ENCODE assay signal across 26 cellular contexts in genomic region chr17:41824086-41824485, GRCh38. TPM values are rescaled to one million over a fixed set of nuclear protein-coding genes. Genes with fewer than 3 reads are reported as not detected.
A peak's percentile ranks its signal among the peaks of the same experiment; 100 is the strongest.
DNase-seq lines count a peak whose midpoint lies in the region; ATAC-seq and TF ChIP-seq lines count a peak whose summit lies in the region.
"Had no signal": no experiment of that assay in that cellular context is flagged by ENCODE, and none has a peak within 500 bp of the region (broad histone marks: within the 10 kb centered on the region; RNA-seq: fewer than 3 reads in every experiment).

No MANE protein-coding gene starts in this region.

- peaks cover 9% of the 10 kb centered on the region for H3K27me3 Mint-ChIP-seq in HFFc6 (ENCODE audit: insufficient read depth)
- H3K27me3 Mint-ChIP-seq: T-helper 17 cell had no signal

- no peak for TF ChIP-seq CTCF in AG09319 (IDR thresholded peaks at IDR 0.05; ENCODE audit: low read depth, low read length)
- TF ChIP-seq CTCF in HFFc6 (IDR thresholded peaks at IDR 0.05): no peak
- no peak for TF ChIP-seq CTCF in foreskin fibroblast (IDR thresholded peaks at IDR 0.05; ENCODE audit: low read depth, low read length)

- no peaks in the 10 kb centered on the region for H3K4me1 Mint-ChIP-seq in HFFc6 (ENCODE audit: low read depth)

- H3K4me3 Mint-ChIP-seq in HFFc6: no peak overlapping the region
- H3K4me3 Mint-ChIP-seq: activated naive CD4-positive, alpha-beta T cell treated with anti-CD3 and anti-CD28 coated beads for 36 hours; T-helper 17 cell had no signal

- H3K36me3 Mint-ChIP-seq in HFFc6 (ENCODE audit: low read depth): no peaks in the 10 kb centered on the region

- peak overlapping the region; percentile 45; the same call in 1 of the 2 replicates for H3K27ac Mint-ChIP-seq in HFFc6
- H3K27ac Mint-ChIP-seq: activated naive CD4-positive, alpha-beta T cell treated with anti-CD3 and anti-CD28 coated beads for 36 hours; T-helper 17 cell had no signal

- no peaks in the 10 kb centered on the region for H3K9me3 Mint-ChIP-seq in HFFc6
- H3K9me3 Mint-ChIP-seq: activated naive CD4-positive, alpha-beta T cell treated with anti-CD3 and anti-CD28 coated beads for 36 hours had no signal

- no peak overlapping the region for H3K4me3 ChIP-seq in foreskin fibroblast (ENCODE audit: low read depth in 1 of 2, low read length in 2 of 2)
- H3K4me3 ChIP-seq: lower lobe of right lung, right lobe of liver, SK-N-MC, testis, uterus had no signal

- ATAC-seq in GM18867 (IDR thresholded peaks at IDR 0.05; ENCODE audit: unreplicated experiment): no peak
- ATAC-seq in GM19452 (IDR thresholded peaks at IDR 0.05; ENCODE audit: unreplicated experiment): no peak
- ATAC-seq: esophagus mucosa, HCT116, lower lobe of right lung, right lobe of liver, T-helper 17 cell had no signal

- DNase-seq in AG09319 (ENCODE audit: extremely low read depth, low read depth): peak; percentile 44
- DNase-seq in HFFc6: no peak
- DNase-seq in foreskin fibroblast: peak; percentile 37 to 75
- no peak for DNase-seq in T-helper 1 cell
- DNase-seq: activated CD4-positive, alpha-beta T cell treated with anti-CD3 and anti-CD28 coated beads for 4 hours; activated naive CD4-positive, alpha-beta T cell treated with anti-CD3 and anti-CD28 coated beads for 36 hours; activated T-cell treated with anti-CD3 and anti-CD28 coated beads, Interleukin-2, amount 50 U/mL, for 48 hours; Calu3; cortex of kidney; glutamatergic neuron; lower lobe of right lung; NCI-H1048; NCI-H187 treated with DMSO at 0.1 percent for 48 hours; stimulated activated CD4-positive, alpha-beta T cell treated with anti-CD3 and anti-CD28 coated beads, Interleukin-4, amount 100 ng/mL, for 4 hours; stimulated activated naive CD4-positive, alpha-beta T cell treated with Interleukin-2 at 50 U/mL for 16 hours; T-helper 17 cell; testis; uterus had no signal

RNA-seq across cellular contexts. Expression of gene FKBP10, which starts 11.3 kb away (rescaled TPM):
- total RNA-seq in HFFc6 (2021; fragmentation: NEBNext Ultra II Directional; extraction: Animal tissue kit (Norgen Biotek cat#: 25700)): 100 to 1,000 TPM; 417 to 500 (median 442) TPM
- total RNA-seq: T-helper 17 cell had no signal

RNA-seq across cellular contexts. Expression of gene NT5C3B, which starts 11.9 kb away (rescaled TPM):
- 10 to 100 TPM; 33.9 to 55.2 (median 37.3) TPM for total RNA-seq in HFFc6 (2021; fragmentation: NEBNext Ultra II Directional; extraction: Animal tissue kit (Norgen Biotek cat#: 25700))

RNA-seq across cellular contexts. Expression of gene P3H4, which starts 12.3 kb away (rescaled TPM):
- 10 to 100 TPM; 48.8 to 75.5 (median 50.3) TPM for total RNA-seq in HFFc6 (2021; fragmentation: NEBNext Ultra II Directional; extraction: Animal tissue kit (Norgen Biotek cat#: 25700))

RNA-seq across cellular contexts. Expression of gene KLHL10, which starts 13.5 kb away (rescaled TPM):
- total RNA-seq in HFFc6 (2021; fragmentation: NEBNext Ultra II Directional; extraction: Animal tissue kit (Norgen Biotek cat#: 25700)): not detected
- total RNA-seq: A673; activated naive CD4-positive, alpha-beta T cell treated with anti-CD3 and anti-CD28 coated beads for 36 hours; Calu3; kidney epithelial cell; right lobe of liver; T-helper 17 cell had no signal

RNA-seq across cellular contexts. Expression of gene JUP, which starts 37.6 kb away (rescaled TPM):
- total RNA-seq in HFFc6 (2021; fragmentation: NEBNext Ultra II Directional; extraction: Animal tissue kit (Norgen Biotek cat#: 25700)): 1 to 10 TPM; 1.5 to 9.1 (median 1.9) TPM

Comparison
In these comparisons a context has a peak if more than half of its experiments do, and no peak if none do; other contexts are left out.
1. DNase-seq: peak in AG09319 (single experiment) and foreskin fibroblast (2 of 2); none in HFFc6 (single experiment) and T-helper 1 cell (0 of 5).